ENCODE assay signal across 1 cellular context in genomic region chrX:47247206-47247998, GRCh38.
TF ChIP-seq lines count a peak whose summit lies in the region.

No MANE protein-coding gene starts in this region.

TF ChIP-seq in HepG2, 621 proteins besides CTCF, POLR2A, EP300 and RAD21:
- TF ChIP-seq ZBED4 (CRISPR knock-in tag; IDR thresholded peaks at IDR 0.05; ENCODE audit: borderline replicate concordance): no peak
- TF ChIP-seq ZNF160 (CRISPR knock-in tag; IDR thresholded peaks at IDR 0.05): no peak
- TF ChIP-seq MAFG (CRISPR knock-in tag; IDR thresholded peaks at IDR 0.05): no peak
- no peak for TF ChIP-seq SIN3A (IDR thresholded peaks at IDR 0.05; ENCODE audit: borderline replicate concordance, low read depth, low read length)
- no peak for TF ChIP-seq CREBL2 (CRISPR knock-in tag; IDR thresholded peaks at IDR 0.05; ENCODE audit: borderline replicate concordance)
- no peak for TF ChIP-seq TP53 (CRISPR knock-in tag; conservative IDR thresholded peaks at IDR 0.05)
- TF ChIP-seq ZBTB34 (CRISPR knock-in tag; IDR thresholded peaks at IDR 0.05): no peak
- TF ChIP-seq LRRFIP1 (CRISPR knock-in tag; conservative IDR thresholded peaks at IDR 0.05): no peak
- no peak for TF ChIP-seq GPBP1L1 (CRISPR knock-in tag; IDR thresholded peaks at IDR 0.05)
- no peak for TF ChIP-seq KLF13 (CRISPR knock-in tag; IDR thresholded peaks at IDR 0.05)
- no peak for TF ChIP-seq ZC3H13 (CRISPR knock-in tag; IDR thresholded peaks at IDR 0.05)
- TF ChIP-seq AHDC1 (CRISPR knock-in tag; IDR thresholded peaks at IDR 0.05; ENCODE audit: borderline replicate concordance): no peak
- TF ChIP-seq ZNF800 (CRISPR knock-in tag; IDR thresholded peaks at IDR 0.05): no peak
- TF ChIP-seq PRPF4 (IDR thresholded peaks at IDR 0.05; ENCODE audit: low read depth, low read length, poor library complexity, severe bottlenecking): no peak
- TF ChIP-seq NRL (CRISPR knock-in tag; IDR thresholded peaks at IDR 0.05; ENCODE audit: borderline replicate concordance): no peak
- TF ChIP-seq SAP130 (CRISPR knock-in tag; IDR thresholded peaks at IDR 0.05; ENCODE audit: low read depth): no peak
- no peak for TF ChIP-seq POLR2G (IDR thresholded peaks at IDR 0.05; ENCODE audit: low read depth, low read length)
- no peak for TF ChIP-seq CEBPB (IDR thresholded peaks at IDR 0.05; ENCODE audit: borderline replicate concordance, low read depth, low read length)
